In genomic region chr3:62965311-62965710, GRCh38 we compare ENCODE assay signal across 27 cellular contexts.
DNase-seq lines count a peak whose midpoint lies in the region; ATAC-seq, FAIRE-seq and TF ChIP-seq lines count a peak whose summit lies in the region.
"Had no signal": no experiment of that assay in that cellular context is flagged by ENCODE, and none has a peak within 500 bp of the region (broad histone marks: within the 10 kb centered on the region; RNA-seq: fewer than 3 reads in every experiment).

No MANE protein-coding gene starts in this region.

- FAIRE-seq in RCC 7860 (lab: Jason Lieb, UNC): no peak
- FAIRE-seq: endometrium, HTR-8/SVneo had no signal

- no peaks in the 10 kb centered on the region for H3K79me2 ChIP-seq in osteoblast (ENCODE audit: insufficient read depth, low read length)

- no peaks in the 10 kb centered on the region for H3K9me3 ChIP-seq in osteoblast (ENCODE audit: low read depth, low read length)
- no peaks in the 10 kb centered on the region for H3K9me3 ChIP-seq in effector memory CD4-positive, alpha-beta T cell (ENCODE audit: control insufficient read depth, low read length)
- H3K9me3 ChIP-seq: lower lobe of right lung, suprapubic skin had no signal

- in situ Hi-C loops in Caki2 (cut with HindIII; ENCODE audit: low pct_unique_long_range_greater_than_20kb, low sequenced_read_pairs): no loop called here

- peak; percentile 66 for DNase-seq in Caki2 (ENCODE audit: low read depth)
- DNase-seq in RCC 7860 (ENCODE audit: low spot score): peak; percentile 46
- DNase-seq in epithelial cell of proximal tubule (ENCODE audit: low read depth): peak; percentile 59
- DNase-seq in osteoblast (ENCODE audit: insufficient read length, low spot score, missing footprints): peak; percentile 52
- DNase-seq in effector memory CD4-positive, alpha-beta T cell: no peak
- no peak for DNase-seq in RKO (ENCODE audit: low spot score)
- DNase-seq: activated CD4-positive, alpha-beta T cell treated with anti-CD3 and anti-CD28 coated beads, Interleukin-2, amount 10 ng/mL, durations not matched to agents 24 days and 14 days; activated gamma-delta T cell; activated T-cell treated with anti-CD3 and anti-CD28 coated beads, Interleukin-2, amount 50 U/mL, for 24 hours; CD4-positive, CD25-positive, alpha-beta regulatory T cell; dermis blood vessel endothelial cell; EL; H7; hypothalamus; lower lobe of right lung; natural killer cell; NCI-H1417 treated with DMSO at 0.1 percent for 48 hours; NCI-H2081 treated with DMSO at 0.1 percent for 48 hours; NCI-H774; stimulated activated CD4-positive, alpha-beta T cell treated with anti-CD3 and anti-CD28 coated beads, Interleukin-4, amount 100 ng/mL, for 1 hour; WERI-Rb-1 had no signal

- no peaks in the 10 kb centered on the region for H3K27me3 ChIP-seq in osteoblast (ENCODE audit: insufficient read depth, low read length)
- no peaks in the 10 kb centered on the region for H3K27me3 ChIP-seq in effector memory CD4-positive, alpha-beta T cell (replicated peaks; ENCODE audit: control insufficient read depth, insufficient read depth, low read length, poor library complexity, severe bottlenecking)
- H3K27me3 ChIP-seq: suprapubic skin had no signal

- no peaks in the 10 kb centered on the region for H4K20me1 ChIP-seq in osteoblast (ENCODE audit: insufficient read depth, low read length)

- no peak for ATAC-seq in GM18520 (IDR thresholded peaks at IDR 0.05; ENCODE audit: unreplicated experiment)
- ATAC-seq: lower lobe of right lung; natural killer cell; stimulated activated effector memory CD8-positive, alpha-beta T cell treated with anti-CD3 and anti-CD28 coated beads, Interleukin-12 subunit alpha, Interleukin-12 subunit beta, amount 100 ng/mL, for 72 hours had no signal

- H3K4me1 ChIP-seq in osteoblast (ENCODE audit: insufficient read depth, low read length): no peaks in the 10 kb centered on the region
- H3K4me1 ChIP-seq in effector memory CD4-positive, alpha-beta T cell (ENCODE audit: control insufficient read depth, insufficient read depth, low read length, poor library complexity, severe bottlenecking): no peaks in the 10 kb centered on the region
- H3K4me1 ChIP-seq: lower lobe of right lung, suprapubic skin had no signal

- H3K4me3 ChIP-seq in epithelial cell of proximal tubule (ENCODE audit: low read depth, low read length) (no peak overlapping the region), osteoblast (ENCODE audit: insufficient read depth, low read length) (no peak overlapping the region)
- no peak overlapping the region for H3K4me3 ChIP-seq in effector memory CD4-positive, alpha-beta T cell (ENCODE audit: insufficient read depth, low read depth, low read length, poor library complexity, severe bottlenecking)
- H3K4me3 ChIP-seq: lower lobe of right lung, suprapubic skin had no signal

- TF ChIP-seq CTCF in epithelial cell of proximal tubule (conservative IDR thresholded peaks at IDR 0.05; ENCODE audit: low read depth, low read length) (no peak), osteoblast (IDR thresholded peaks at IDR 0.05; ENCODE audit: extremely low read depth, low read depth, low read length) (no peak)

- H2AFZ ChIP-seq in osteoblast (ENCODE audit: low read length): no peak overlapping the region

- no peaks in the 10 kb centered on the region for H3K36me3 ChIP-seq in osteoblast (ENCODE audit: insufficient read depth, low read length)
- H3K36me3 ChIP-seq in effector memory CD4-positive, alpha-beta T cell (ENCODE audit: control insufficient read depth, insufficient read depth, low read length): no peaks in the 10 kb centered on the region
- H3K36me3 ChIP-seq: lower lobe of right lung, suprapubic skin, WERI-Rb-1 had no signal

- no peak overlapping the region for H3K4me2 ChIP-seq in osteoblast (ENCODE audit: insufficient read depth, low read length)
- H3K4me2 ChIP-seq: KMS-11 had no signal

- H3K27ac ChIP-seq in osteoblast (ENCODE audit: low read depth, low read length): no peak overlapping the region
- H3K27ac ChIP-seq in effector memory CD4-positive, alpha-beta T cell (ENCODE audit: insufficient read depth, low read length, poor library complexity, severe bottlenecking): no peak overlapping the region
- H3K27ac ChIP-seq: KMS-11, lower lobe of right lung, suprapubic skin, WERI-Rb-1 had no signal

Comparison
In these comparisons a context has a peak if more than half of its experiments do, and no peak if none do; other contexts are left out.
1. DNase-seq: peak in Caki2 (single experiment), RCC 7860 (single experiment), epithelial cell of proximal tubule (single experiment) and osteoblast (single experiment); none in effector memory CD4-positive, alpha-beta T cell (0 of 3) and RKO (single experiment).